ENCODE assay signal across 8 cellular contexts in genomic region chr1:156746716-156747631, GRCh38. TPM values are rescaled to one million over a fixed set of nuclear protein-coding genes. Genes with fewer than 3 reads are reported as not detected.
DNase-seq lines count a peak whose midpoint lies in the region; ATAC-seq and TF ChIP-seq lines count a peak whose summit lies in the region.

No MANE protein-coding gene starts in this region.

- peaks cover 0 to 31% of the 10 kb centered on the region in 2 donors for H3K36me3 ChIP-seq in gastrocnemius medialis

- H3K4me3 ChIP-seq in gastrocnemius medialis, result peak overlapping the region; percentile 86 to 100 (median 96)

- peak overlapping the region; percentile 94 to 100 (median 100) for H3K27ac ChIP-seq in gastrocnemius medialis

- no peaks in the 10 kb centered on the region for H3K9me3 ChIP-seq in gastrocnemius medialis

- H3K27ac Mint-ChIP-seq in central memory CD8-positive, alpha-beta T cell (ENCODE audit: low read depth), result peak overlapping the region; percentile 98

- intact Hi-C loops in gastrocnemius medialis (cut with DNase I; ENCODE audit: low total_unique reads), result loop anchor here (5.0 to 10.0 kb wide), 3 partner anchors 240 to 622 kb away; partner anchors contain the start of genes CCT3 and TSACC

- H3K4me1 Mint-ChIP-seq in central memory CD8-positive, alpha-beta T cell, result peaks cover 55% of the 10 kb centered on the region

- TF ChIP-seq CTCF in gastrocnemius medialis (IDR thresholded peaks at IDR 0.05 in 4 of 5, conservative IDR thresholded peaks at IDR 0.05 in 1 of 5), result peak in 2 of 5 experiments; percentile 34 to 42

- in situ Hi-C loops in gastrocnemius medialis (cut with MboI; ENCODE audit: low sequenced_read_pairs in 4 of 4), result loop anchor here in 1 of 4 donors (25.0 kb wide), 1 partner anchor 685 kb away; the partner anchor contains the start of genes LAMTOR2, RAB25 and UBQLN4

- H3K27me3 ChIP-seq in gastrocnemius medialis, result no peaks in the 10 kb centered on the region

- H3K4me3 Mint-ChIP-seq in central memory CD8-positive, alpha-beta T cell, result peak overlapping the region; percentile 88

- ATAC-seq in central memory CD8-positive, alpha-beta T cell (replicated peaks; ENCODE audit: extremely low read depth, poor library complexity, severe bottlenecking), result peak; percentile 41
- ATAC-seq in gastrocnemius medialis (peak; percentile 51 to 55), GM18861 (IDR thresholded peaks at IDR 0.05; ENCODE audit: unreplicated experiment) (no peak)

- H3K27me3 Mint-ChIP-seq in central memory CD8-positive, alpha-beta T cell, result no peaks in the 10 kb centered on the region

- no peaks in the 10 kb centered on the region for H3K9me3 Mint-ChIP-seq in central memory CD8-positive, alpha-beta T cell

- DNase-seq in SIG-M5 treated with dmso at 0.1 percent for 504 hours (lab: John Stamatoyannopoulos, UW; ENCODE audit: unreplicated experiment), result peak; percentile 84
- DNase-seq in SIG-M5 (lab: John Stamatoyannopoulos, UW), result no peak
- peak; percentile 92 for DNase-seq in NCI-H146 (lab: John Stamatoyannopoulos, UW)
- DNase-seq in T-helper 22 cell (ENCODE audit: low read depth), result peak; percentile 60
- peak; percentile 49 to 58 for DNase-seq in central memory CD8-positive, alpha-beta T cell (ENCODE audit: low spot score in 2 of 2)
- DNase-seq in iPS-NIHi7 (ENCODE audit: extremely low spot score), result peak; percentile 83
- DNase-seq in gastrocnemius medialis, result peak; percentile 88 to 95

- peaks cover 41 to 48% of the 10 kb centered on the region in 2 donors for H3K4me1 ChIP-seq in gastrocnemius medialis

- peaks cover 19% of the 10 kb centered on the region for H3K36me3 Mint-ChIP-seq in central memory CD8-positive, alpha-beta T cell (ENCODE audit: insufficient read depth)

- peak; percentile 55 to 81 for TF ChIP-seq POLR2A in gastrocnemius medialis (IDR thresholded peaks at IDR 0.05)

RNA-seq across cellular contexts. Expression of gene HDGF, which starts 4.5 kb away (rescaled TPM):
- 100 to 1,000 TPM; 154 to 281 (median 240) TPM for total RNA-seq in gastrocnemius medialis

RNA-seq across cellular contexts. Expression of gene MRPL24, which starts 6.1 kb away (rescaled TPM):
- total RNA-seq in gastrocnemius medialis, result 100 to 1,000 TPM in 3 of 4 donors, 10 to 100 TPM in 1; 54.9 to 121 (median 102) TPM

RNA-seq across cellular contexts. Expression of gene ISG20L2, which starts 18.4 kb away (rescaled TPM):
- 10 to 100 TPM in 3 of 4 donors, 1 to 10 TPM in 1; 9.5 to 16.4 (median 15.1) TPM for total RNA-seq in gastrocnemius medialis

RNA-seq across cellular contexts. Expression of gene METTL25B, which starts 18.7 kb away (rescaled TPM):
- total RNA-seq in gastrocnemius medialis, result 10 to 100 TPM; 12.9 to 28.0 (median 17.6) TPM

RNA-seq across cellular contexts. Expression of gene PRCC, which starts 20.4 kb away (rescaled TPM):
- 10 to 100 TPM; 42.8 to 62.3 (median 46.5) TPM for total RNA-seq in gastrocnemius medialis
